8 cellular contexts compared by ENCODE assay signal in the genomic region with DNA sequence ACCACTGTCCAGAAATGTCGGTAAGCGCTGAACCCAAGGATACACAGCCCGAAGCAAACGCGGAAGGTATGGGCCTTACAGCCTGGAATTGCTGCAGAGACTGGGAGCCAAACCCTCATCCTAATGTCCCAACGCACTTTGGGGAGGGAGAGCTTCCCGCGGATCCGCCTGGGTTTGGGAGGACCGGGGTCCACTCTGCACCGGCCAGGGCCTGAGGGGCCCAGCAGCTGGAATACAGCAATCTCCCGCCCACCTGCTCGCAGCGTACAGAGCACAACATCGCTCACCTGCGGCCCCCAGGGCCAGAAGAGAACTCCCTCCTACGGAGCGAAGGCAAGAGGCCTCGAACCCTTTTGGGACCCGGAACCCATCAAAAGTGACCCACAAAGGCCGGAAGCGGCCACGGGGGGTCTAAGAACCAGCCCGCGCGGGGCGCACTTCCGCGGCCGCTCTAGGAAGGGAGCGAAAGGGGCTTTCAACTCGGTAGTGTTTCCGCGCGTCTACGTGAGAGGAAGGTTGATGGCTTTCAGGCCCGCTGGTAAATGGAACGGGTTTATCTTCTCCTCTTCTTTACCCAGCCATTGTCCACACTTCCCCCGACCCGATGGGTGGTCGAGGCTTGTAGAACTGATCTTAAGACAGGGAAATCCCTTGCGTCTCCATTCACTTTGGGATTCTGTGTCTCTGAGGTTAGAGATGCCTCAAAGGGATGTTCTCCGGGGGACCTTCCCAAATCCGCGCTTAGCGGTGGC. TPM values are rescaled to one million over a fixed set of nuclear protein-coding genes. Genes with fewer than 3 reads are reported as not detected.
DNase-seq lines count a peak whose midpoint lies in the region; ATAC-seq, FAIRE-seq and TF ChIP-seq lines count a peak whose summit lies in the region.

A gene (minus strand): TSS at position 378 of the 752 bp plus-strand sequence. CDS start 1,342 bp downstream, outside the sequence.

- H3K4me1 Mint-ChIP-seq in WTC11, result peaks cover 22% of the 10 kb centered on the region

- peaks cover 0 to 3% (median 0%) of the 10 kb centered on the region in 8 donors for H3K9me3 ChIP-seq in spleen

- peak within 1 kb of the TSS; percentile 90 for H3K4me3 Mint-ChIP-seq in WTC11

- TF ChIP-seq POLR2A in GM12891 (IDR thresholded peaks at IDR 0.05; ENCODE audit: low read depth, low read length), result peak; percentile 95
- TF ChIP-seq POLR2A in spleen (IDR thresholded peaks at IDR 0.05), result peak in 1 of 3 donors; percentile 25

- CTCF ChIA-PET in WTC11 (lab: Charles Lee), result interaction anchor here (1.1 to 1.7 kb wide), 4 partner anchors 14 to 143 kb away, joined by 4 to 15 read pairs (median 6); no protein-coding TSS in a partner anchor

- DNase-seq in GM12891 (ENCODE audit: insufficient read length, low spot score) (peak; percentile 56), NCI-H2081 (lab: John Stamatoyannopoulos, UW) (peak; percentile 86 to 91), WTC11 (ENCODE audit: low spot score) (peak; percentile 81), cardiac fibroblast (ENCODE audit: low read depth in 2 of 2) (peak; percentile 92 to 93), inferior parietal cortex (ENCODE audit: extremely low spot score) (peak; percentile 93), spleen (peak; percentile 95), KBM-7 (no peak)

- no peaks in the 10 kb centered on the region for H3K9me3 Mint-ChIP-seq in WTC11

- POLR2A ChIA-PET in WTC11 (lab: Charles Lee), result interaction anchor here (1.0 to 1.3 kb wide), 3 partner anchors 16 to 181 kb away, joined by 3 to 8 read pairs (median 3); no protein-coding TSS in a partner anchor

- TF ChIP-seq CTCF in WTC11 (IDR thresholded peaks at IDR 0.05) (no peak), cardiac fibroblast (IDR thresholded peaks at IDR 0.05; ENCODE audit: low read depth, low read length) (peak; percentile 60), spleen (IDR thresholded peaks at IDR 0.05 in 8 of 11, conservative IDR thresholded peaks at IDR 0.05 in 3 of 11) (peak in 10 of 11 experiments; percentile 22 to 76 (median 50))

- H3K27me3 ChIP-seq in spleen (replicated peaks in 1 of 7), result peaks cover 0 to 7% (median 0%) of the 10 kb centered on the region in 7 donors

- FAIRE-seq in GM12891 (lab: Jason Lieb, UNC), result peak; percentile 83

- peaks cover 33% of the 10 kb centered on the region for H3K36me3 Mint-ChIP-seq in WTC11

- H3K27ac Mint-ChIP-seq in WTC11, result peak within 1 kb of the TSS; percentile 90

- in situ Hi-C loops in KBM-7 (cut with MboI; ENCODE audit: low pct_unique_long_range_greater_than_20kb, low sequenced_read_pairs), result no loop called here

- H3K4me3 ChIP-seq in cardiac fibroblast (replicated peaks in 1 of 2; ENCODE audit: low read depth in 2 of 2, low read length in 2 of 2) (peak within 1 kb of the TSS; percentile 70 to 83), spleen (peak within 1 kb of the TSS; percentile 71 to 95 (median 82))

- H3K4me1 ChIP-seq in spleen, result peaks cover 13 to 49% (median 39%) of the 10 kb centered on the region in 6 donors

- H3K27me3 Mint-ChIP-seq in WTC11 (ENCODE audit: low read depth), result peaks cover 41% of the 10 kb centered on the region

- H3K36me3 ChIP-seq in spleen, result peaks cover 0 to 37% (median 7%) of the 10 kb centered on the region in 6 donors

- ATAC-seq in HG02840 (IDR thresholded peaks at IDR 0.05; ENCODE audit: low FRiP score, unreplicated experiment) (peak; percentile 77), WTC11 (peak; percentile 76)

- H3K27ac ChIP-seq in spleen, result peak within 1 kb of the TSS; percentile 47 to 85 (median 76)

- intact Hi-C loops in spleen (cut with DNase I; ENCODE audit: low total_unique reads), result no loop called here

- 1% methylated on average over 46 of the region's 46 CpGs for WGBS in spleen, 5 donors

TF ChIP-seq in GM12891, 5 proteins besides CTCF, POLR2A, EP300 and RAD21:
- TF ChIP-seq SPI1 (IDR thresholded peaks at IDR 0.05; ENCODE audit: low read depth, low read length), result no peak
- peak; percentile 70 for TF ChIP-seq PAX5 (IDR thresholded peaks at IDR 0.05; ENCODE audit: insufficient read depth, low read length, severe bottlenecking)
- peak; percentile 75; the same call in 1 of the 2 replicates for TF ChIP-seq POU2F2 (IDR thresholded peaks at IDR 0.05; ENCODE audit: low read depth, low read length)
- peak; percentile 95 for TF ChIP-seq POLR2AphosphoS5 (IDR thresholded peaks at IDR 0.05; ENCODE audit: low read depth, low read length)
- TF ChIP-seq TAF1 (IDR thresholded peaks at IDR 0.05; ENCODE audit: low read depth, low read length), result peak; percentile 89

TF ChIP-seq in WTC11, 78 proteins besides CTCF, POLR2A, EP300 and RAD21 (continues in another document):
- TF ChIP-seq TEAD4 (CRISPR knock-in tag; IDR thresholded peaks at IDR 0.05) (no peak), SOX15 (CRISPR knock-in tag; IDR thresholded peaks at IDR 0.05) (no peak), SMAD3 (CRISPR knock-in tag; IDR thresholded peaks at IDR 0.05; ENCODE audit: borderline replicate concordance) (no peak; the same call in 1 of the 2 replicates), NFYB (CRISPR knock-in tag; conservative IDR thresholded peaks at IDR 0.05; ENCODE audit: low read depth) (no peak), FOXK1 (CRISPR knock-in tag; IDR thresholded peaks at IDR 0.05) (no peak), ETV6 (CRISPR knock-in tag; IDR thresholded peaks at IDR 0.05) (peak; percentile 82), ZBTB21 (CRISPR knock-in tag; IDR thresholded peaks at IDR 0.05; ENCODE audit: borderline replicate concordance) (no peak), RORB (CRISPR knock-in tag; IDR thresholded peaks at IDR 0.05) (no peak), JAZF1 (CRISPR knock-in tag; IDR thresholded peaks at IDR 0.05) (no peak), ZNF263 (CRISPR knock-in tag; IDR thresholded peaks at IDR 0.05; ENCODE audit: low read depth) (no peak), GABPB1 (CRISPR knock-in tag; IDR thresholded peaks at IDR 0.05) (peak; percentile 87), PRRX2 (CRISPR knock-in tag; IDR thresholded peaks at IDR 0.05) (no peak), ZNF671 (CRISPR knock-in tag; IDR thresholded peaks at IDR 0.05) (no peak), OVOL2 (CRISPR knock-in tag; IDR thresholded peaks at IDR 0.05; ENCODE audit: borderline replicate concordance) (no peak), CREB1 (CRISPR knock-in tag; IDR thresholded peaks at IDR 0.05) (no peak), NR3C1 (CRISPR knock-in tag; conservative IDR thresholded peaks at IDR 0.05; ENCODE audit: low read depth) (no peak), TP53 (CRISPR knock-in tag; IDR thresholded peaks at IDR 0.05) (no peak), ATF1 (CRISPR knock-in tag; IDR thresholded peaks at IDR 0.05) (no peak), MYBL2 (CRISPR knock-in tag; IDR thresholded peaks at IDR 0.05) (peak; percentile 79; the same call in 1 of the 2 replicates), CBFB (CRISPR knock-in tag; IDR thresholded peaks at IDR 0.05; ENCODE audit: low read depth) (no peak), GTF2I (CRISPR knock-in tag; conservative IDR thresholded peaks at IDR 0.05) (no peak), ESRRA (CRISPR knock-in tag; IDR thresholded peaks at IDR 0.05; ENCODE audit: borderline replicate concordance) (no peak)
- TF ChIP-seq, protein P1, sequence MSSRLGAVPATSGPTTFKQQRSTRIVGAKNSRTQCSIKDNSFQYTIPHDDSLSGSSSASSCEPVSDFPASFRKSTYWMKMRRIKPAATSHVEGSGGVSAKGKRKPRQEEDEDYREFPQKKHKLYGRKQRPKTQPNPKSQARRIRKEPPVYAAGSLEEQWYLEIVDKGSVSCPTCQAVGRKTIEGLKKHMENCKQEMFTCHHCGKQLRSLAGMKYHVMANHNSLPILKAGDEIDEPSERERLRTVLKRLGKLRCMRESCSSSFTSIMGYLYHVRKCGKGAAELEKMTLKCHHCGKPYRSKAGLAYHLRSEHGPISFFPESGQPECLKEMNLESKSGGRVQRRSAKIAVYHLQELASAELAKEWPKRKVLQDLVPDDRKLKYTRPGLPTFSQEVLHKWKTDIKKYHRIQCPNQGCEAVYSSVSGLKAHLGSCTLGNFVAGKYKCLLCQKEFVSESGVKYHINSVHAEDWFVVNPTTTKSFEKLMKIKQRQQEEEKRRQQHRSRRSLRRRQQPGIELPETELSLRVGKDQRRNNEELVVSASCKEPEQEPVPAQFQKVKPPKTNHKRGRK (CRISPR knock-in tag; IDR thresholded peaks at IDR 0.05; ENCODE audit: borderline replicate concordance), result no peak
- TF ChIP-seq, protein P2, sequence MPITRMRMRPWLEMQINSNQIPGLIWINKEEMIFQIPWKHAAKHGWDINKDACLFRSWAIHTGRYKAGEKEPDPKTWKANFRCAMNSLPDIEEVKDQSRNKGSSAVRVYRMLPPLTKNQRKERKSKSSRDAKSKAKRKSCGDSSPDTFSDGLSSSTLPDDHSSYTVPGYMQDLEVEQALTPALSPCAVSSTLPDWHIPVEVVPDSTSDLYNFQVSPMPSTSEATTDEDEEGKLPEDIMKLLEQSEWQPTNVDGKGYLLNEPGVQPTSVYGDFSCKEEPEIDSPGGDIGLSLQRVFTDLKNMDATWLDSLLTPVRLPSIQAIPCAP (CRISPR knock-in tag; IDR thresholded peaks at IDR 0.05), result no peak
- TF ChIP-seq, protein P3, sequence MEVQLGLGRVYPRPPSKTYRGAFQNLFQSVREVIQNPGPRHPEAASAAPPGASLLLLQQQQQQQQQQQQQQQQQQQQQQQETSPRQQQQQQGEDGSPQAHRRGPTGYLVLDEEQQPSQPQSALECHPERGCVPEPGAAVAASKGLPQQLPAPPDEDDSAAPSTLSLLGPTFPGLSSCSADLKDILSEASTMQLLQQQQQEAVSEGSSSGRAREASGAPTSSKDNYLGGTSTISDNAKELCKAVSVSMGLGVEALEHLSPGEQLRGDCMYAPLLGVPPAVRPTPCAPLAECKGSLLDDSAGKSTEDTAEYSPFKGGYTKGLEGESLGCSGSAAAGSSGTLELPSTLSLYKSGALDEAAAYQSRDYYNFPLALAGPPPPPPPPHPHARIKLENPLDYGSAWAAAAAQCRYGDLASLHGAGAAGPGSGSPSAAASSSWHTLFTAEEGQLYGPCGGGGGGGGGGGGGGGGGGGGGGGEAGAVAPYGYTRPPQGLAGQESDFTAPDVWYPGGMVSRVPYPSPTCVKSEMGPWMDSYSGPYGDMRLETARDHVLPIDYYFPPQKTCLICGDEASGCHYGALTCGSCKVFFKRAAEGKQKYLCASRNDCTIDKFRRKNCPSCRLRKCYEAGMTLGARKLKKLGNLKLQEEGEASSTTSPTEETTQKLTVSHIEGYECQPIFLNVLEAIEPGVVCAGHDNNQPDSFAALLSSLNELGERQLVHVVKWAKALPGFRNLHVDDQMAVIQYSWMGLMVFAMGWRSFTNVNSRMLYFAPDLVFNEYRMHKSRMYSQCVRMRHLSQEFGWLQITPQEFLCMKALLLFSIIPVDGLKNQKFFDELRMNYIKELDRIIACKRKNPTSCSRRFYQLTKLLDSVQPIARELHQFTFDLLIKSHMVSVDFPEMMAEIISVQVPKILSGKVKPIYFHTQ (CRISPR knock-in tag; IDR thresholded peaks at IDR 0.05), result no peak

RNA-seq across cellular contexts. Expression of the gene that starts here (rescaled TPM):
- polyA plus RNA-seq in GM12891 (2012; ENCODE audit: low read depth, missing spikeins), result 2.3 TPM
- total RNA-seq in WTC11 (2021) (7.8 to 8.5 TPM (median 8.3 TPM) in 3 replicates), spleen (10 to 100 TPM in 1 of 7 donors, 1 to 10 TPM in 6; 6.6 to 10.3 (median 8.8) TPM)
- polyA plus RNA-seq in spleen, result 1 to 10 TPM; 1.8 to 3.1 (median 2.4) TPM
